In genomic region chr1:62401034-62401433, GRCh38 we compare ENCODE assay signal across 1 cellular context.
TF ChIP-seq lines count a peak whose summit lies in the region.

No MANE protein-coding gene starts in this region.

TF ChIP-seq in K562, 482 proteins besides CTCF, POLR2A, EP300 and RAD21 (continued from another document):
- 0 out of 2 replicates have a peak, but pooled peaks have one; percentile 34 for TF ChIP-seq ZBTB40 (IDR thresholded peaks at IDR 0.05)
- TF ChIP-seq ZBTB40 (CRISPR knock-in tag; IDR thresholded peaks at IDR 0.05): no peak
